Comparison of ENCODE assay signal across 1 cellular context in the genomic region with DNA sequence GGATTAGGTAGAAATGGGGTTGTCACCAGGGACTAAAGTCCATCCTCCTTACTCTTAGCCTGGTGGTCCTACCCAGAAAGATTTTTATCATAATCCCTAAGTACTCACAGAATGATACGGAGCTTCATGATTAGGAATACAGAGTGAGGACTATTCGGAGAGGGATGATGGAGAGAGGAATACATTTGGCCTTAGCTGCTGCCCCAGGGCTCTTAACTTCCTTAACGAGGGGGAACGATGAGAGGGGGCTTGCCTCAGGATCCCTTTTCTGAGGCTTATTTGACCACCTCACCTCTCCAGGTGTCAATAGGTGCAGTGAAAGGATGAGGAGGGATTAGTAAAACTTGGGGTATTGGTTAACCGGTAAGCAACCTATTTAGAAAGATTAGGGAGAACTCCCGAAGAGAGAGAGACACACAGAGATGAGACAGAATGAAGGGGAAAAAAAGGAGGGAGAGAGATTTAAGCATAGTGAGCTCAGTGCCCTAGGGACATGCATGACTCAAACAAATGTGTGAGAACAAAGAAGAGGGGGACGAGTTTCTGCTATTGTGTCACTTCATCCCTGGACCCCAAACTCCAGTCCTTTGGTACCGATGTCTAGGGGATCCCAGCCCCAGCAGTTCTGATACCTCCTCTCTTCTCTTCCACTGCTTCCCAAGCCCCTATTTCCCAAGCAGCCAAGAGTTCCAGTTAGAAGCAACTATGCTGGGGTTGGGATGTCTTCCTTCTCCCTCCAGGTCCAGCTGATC.
TF ChIP-seq lines count a peak whose summit lies in the region.

No MANE protein-coding gene starts in this region.

TF ChIP-seq in WTC11, 78 proteins besides CTCF, POLR2A, EP300 and RAD21:
- no peak for TF ChIP-seq ZNF416 (CRISPR knock-in tag; IDR thresholded peaks at IDR 0.05)
- TF ChIP-seq EMX1 (CRISPR knock-in tag; IDR thresholded peaks at IDR 0.05) = no peak
- TF ChIP-seq, protein P1, sequence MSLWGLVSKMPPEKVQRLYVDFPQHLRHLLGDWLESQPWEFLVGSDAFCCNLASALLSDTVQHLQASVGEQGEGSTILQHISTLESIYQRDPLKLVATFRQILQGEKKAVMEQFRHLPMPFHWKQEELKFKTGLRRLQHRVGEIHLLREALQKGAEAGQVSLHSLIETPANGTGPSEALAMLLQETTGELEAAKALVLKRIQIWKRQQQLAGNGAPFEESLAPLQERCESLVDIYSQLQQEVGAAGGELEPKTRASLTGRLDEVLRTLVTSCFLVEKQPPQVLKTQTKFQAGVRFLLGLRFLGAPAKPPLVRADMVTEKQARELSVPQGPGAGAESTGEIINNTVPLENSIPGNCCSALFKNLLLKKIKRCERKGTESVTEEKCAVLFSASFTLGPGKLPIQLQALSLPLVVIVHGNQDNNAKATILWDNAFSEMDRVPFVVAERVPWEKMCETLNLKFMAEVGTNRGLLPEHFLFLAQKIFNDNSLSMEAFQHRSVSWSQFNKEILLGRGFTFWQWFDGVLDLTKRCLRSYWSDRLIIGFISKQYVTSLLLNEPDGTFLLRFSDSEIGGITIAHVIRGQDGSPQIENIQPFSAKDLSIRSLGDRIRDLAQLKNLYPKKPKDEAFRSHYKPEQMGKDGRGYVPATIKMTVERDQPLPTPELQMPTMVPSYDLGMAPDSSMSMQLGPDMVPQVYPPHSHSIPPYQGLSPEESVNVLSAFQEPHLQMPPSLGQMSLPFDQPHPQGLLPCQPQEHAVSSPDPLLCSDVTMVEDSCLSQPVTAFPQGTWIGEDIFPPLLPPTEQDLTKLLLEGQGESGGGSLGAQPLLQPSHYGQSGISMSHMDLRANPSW (CRISPR knock-in tag; conservative IDR thresholded peaks at IDR 0.05; ENCODE audit: low read depth) = no peak
- TF ChIP-seq MYBL2 (CRISPR knock-in tag; IDR thresholded peaks at IDR 0.05) = no peak
- TF ChIP-seq CREM (CRISPR knock-in tag; IDR thresholded peaks at IDR 0.05) = no peak
TF ChIP-seq in WTC11: peak in this region for 0.
